Comparison of ENCODE assay signal across 8 cellular contexts in genomic region chr22:46575915-46576555, GRCh38. TPM values are rescaled to one million over a fixed set of nuclear protein-coding genes. Genes with fewer than 3 reads are reported as not detected.
DNase-seq lines count a peak whose midpoint lies in the region; ATAC-seq lines count a peak whose summit lies in the region.

No MANE protein-coding gene starts in this region.

- H3K36me3 Mint-ChIP-seq in activated CD4-positive, alpha-beta memory T cell treated with anti-CD3 and anti-CD28 coated beads for 36 hours, result peaks cover 2% of the 10 kb centered on the region

- CTCF ChIA-PET in activated CD4-positive, alpha-beta memory T cell treated with anti-CD3 and anti-CD28 coated beads for 36 hours (lab: Charles Lee), result interaction anchor here (1.9 kb wide), 1 partner anchor 12 kb away, joined by 7 read pairs; no protein-coding TSS in a partner anchor

- peak; percentile 78 for DNase-seq in H7
- no peak for DNase-seq in activated CD4-positive, alpha-beta memory T cell treated with anti-CD3 and anti-CD28 coated beads for 36 hours
- DNase-seq in left cardiac atrium, result peak; percentile 43
- DNase-seq in NCI-H1436 treated with DMSO at 0.1 percent for 48 hours (lab: John Stamatoyannopoulos, UW), result no peak
- DNase-seq in SHP77 treated with DMSO at 0.1 percent for 48 hours (lab: John Stamatoyannopoulos, UW), result no peak

- POLR2A ChIA-PET in activated CD4-positive, alpha-beta memory T cell treated with anti-CD3 and anti-CD28 coated beads for 36 hours (lab: Charles Lee), result no interaction called here

- H3K36me3 ChIP-seq in H7 (replicated peaks; ENCODE audit: control insufficient read depth, insufficient read depth, low read length) (no peaks in the 10 kb centered on the region), skeletal muscle tissue (ENCODE audit: control insufficient read depth in 3 of 3, insufficient read depth in 3 of 3, low read length in 3 of 3) (no peaks in the 10 kb centered on the region)

- intact Hi-C loops in activated CD4-positive, alpha-beta memory T cell treated with anti-CD3 and anti-CD28 coated beads for 36 hours (cut with micrococcal nuclease), result loop anchor here (5.0 kb wide), 1 partner anchor 36 kb away; no protein-coding TSS in a partner anchor
- intact Hi-C loops in left cardiac atrium (cut with DNase I), result loop anchor here (5.0 to 10.0 kb wide), 3 partner anchors 86 to 151 kb away; no protein-coding TSS in a partner anchor

- peak overlapping the region; percentile 30 for H3K27ac ChIP-seq in skeletal muscle tissue (ENCODE audit: low read depth, low read length)

- peaks cover 0 to 3% (median 0%) of the 10 kb centered on the region in 3 donors for H3K9me3 ChIP-seq in skeletal muscle tissue (ENCODE audit: control insufficient read depth in 3 of 3, low read length in 3 of 3)

- no peaks in the 10 kb centered on the region for H3K27me3 Mint-ChIP-seq in activated CD4-positive, alpha-beta memory T cell treated with anti-CD3 and anti-CD28 coated beads for 36 hours

- H3K4me3 ChIP-seq in H7 (ENCODE audit: insufficient read depth, low read depth, low read length) (peak overlapping the region; percentile 63), skeletal muscle tissue (ENCODE audit: low read length in 3 of 3) (peak overlapping the region; percentile 56 to 70 (median 68))

- H3K4me1 ChIP-seq in skeletal muscle tissue (ENCODE audit: control insufficient read depth in 3 of 3, insufficient read depth in 3 of 3, low read length in 3 of 3), result peaks cover 43 to 50% (median 45%) of the 10 kb centered on the region in 3 donors

- H3K4me1 Mint-ChIP-seq in activated CD4-positive, alpha-beta memory T cell treated with anti-CD3 and anti-CD28 coated beads for 36 hours (ENCODE audit: low read depth), result peaks cover 18% of the 10 kb centered on the region

- peaks cover 3% of the 10 kb centered on the region for H3K27me3 ChIP-seq in H7 (ENCODE audit: control insufficient read depth, insufficient read depth, low read length)
- no peaks in the 10 kb centered on the region for H3K27me3 ChIP-seq in skeletal muscle tissue (ENCODE audit: control insufficient read depth in 3 of 3, insufficient read depth in 3 of 3, low read length in 3 of 3)

- ATAC-seq in left cardiac atrium (peak in 1 of 2 donors; percentile 4), GM19455 (IDR thresholded peaks at IDR 0.05; ENCODE audit: unreplicated experiment) (no peak), HG02610 (IDR thresholded peaks at IDR 0.05; ENCODE audit: unreplicated experiment) (no peak)

- peaks cover 15% of the 10 kb centered on the region for H3K9me3 Mint-ChIP-seq in activated CD4-positive, alpha-beta memory T cell treated with anti-CD3 and anti-CD28 coated beads for 36 hours

- peak overlapping the region; percentile 23 to 75 (median 47) for H3K9ac ChIP-seq in skeletal muscle tissue (ENCODE audit: low read depth in 1 of 3, low read length in 3 of 3)

- H3K27ac Mint-ChIP-seq in activated CD4-positive, alpha-beta memory T cell treated with anti-CD3 and anti-CD28 coated beads for 36 hours, result peak overlapping the region; percentile 42

- peak overlapping the region; percentile 72 for H3K4me3 Mint-ChIP-seq in activated CD4-positive, alpha-beta memory T cell treated with anti-CD3 and anti-CD28 coated beads for 36 hours

RNA-seq across cellular contexts. Expression of gene CELSR1, which starts 38.6 kb away (rescaled TPM):
- 5.3 and 7.8 TPM in 2 replicates for total RNA-seq in H7 (2014; rRNA removed; shearing (Covaris generic))
- total RNA-seq in activated CD4-positive, alpha-beta memory T cell treated with anti-CD3 and anti-CD28 coated beads for 36 hours, result under 1 TPM; 0.24 to 0.36 TPM
- total RNA-seq in left cardiac atrium, result 1 to 10 TPM; 6.5 to 8.1 TPM
- 2.1 TPM for total RNA-seq in skeletal muscle tissue

RNA-seq across cellular contexts. Expression of gene GRAMD4, which starts 44.2 kb away (rescaled TPM):
- total RNA-seq in H7 (2014; rRNA removed; shearing (Covaris generic)), result 17.1 and 18.9 TPM in 2 replicates
- 10 to 100 TPM; 50.4 to 52.0 TPM for total RNA-seq in activated CD4-positive, alpha-beta memory T cell treated with anti-CD3 and anti-CD28 coated beads for 36 hours
- total RNA-seq in left cardiac atrium, result 10 to 100 TPM; 58.5 to 95.4 TPM
- 26.1 TPM for total RNA-seq in skeletal muscle tissue

Comparison
In these comparisons a context has a peak if more than half of its experiments do, and no peak if none do; other contexts are left out.
1. DNase-seq: peak in H7 (single experiment) and left cardiac atrium (single experiment); none in activated CD4-positive, alpha-beta memory T cell treated with anti-CD3 and anti-CD28 coated beads for 36 hours (single experiment), NCI-H1436 treated with DMSO at 0.1 percent for 48 hours (single experiment) and SHP77 treated with DMSO at 0.1 percent for 48 hours (single experiment).